In genomic region chr10:71276873-71277272, GRCh38 we compare ENCODE assay signal across 22 cellular contexts.
"Had no signal": no experiment of that assay in that cellular context is flagged by ENCODE, and none has a peak within 500 bp of the region (broad histone marks: within the 10 kb centered on the region; RNA-seq: fewer than 3 reads in every experiment).

No MANE protein-coding gene starts in this region.

- H3K27me3 ChIP-seq: esophagus muscularis mucosa, gastrocnemius medialis, heart right ventricle, ovary, right lobe of liver, testis, transverse colon had no signal

- DNase-seq: cortex of kidney; effector memory CD4-positive, alpha-beta T cell; gastrocnemius medialis; hypothalamus; islet precursor cell; mammary epithelial cell; mucosa of descending colon; naive thymus-derived CD8-positive, alpha-beta T cell; ovary; psoas muscle; retina; right lobe of liver; stimulated activated CD4-positive, alpha-beta T cell treated with anti-CD3 and anti-CD28 coated beads, Interleukin-4, amount 100 ng/mL, for 1 hour; stimulated activated CD8-positive, alpha-beta memory T cell treated with anti-CD3 and anti-CD28 coated beads, Interleukin-4, amount 100 ng/mL, for 48 hours; stimulated activated naive CD8-positive, alpha-beta T cell treated with anti-CD3 and anti-CD28 coated beads, Interleukin-15, Interleukin-2, amounts not matched to agents 100 U/mL and 50 U/mL, for 24 hours; testis; transverse colon had no signal

- H3K9me3 Mint-ChIP-seq: naive thymus-derived CD8-positive, alpha-beta T cell; stimulated activated effector memory CD8-positive, alpha-beta T cell treated with anti-CD3 and anti-CD28 coated beads, Interleukin-12 subunit alpha, Interleukin-12 subunit beta, amount 100 ng/mL, for 72 hours had no signal

- H3K27me3 Mint-ChIP-seq: naive thymus-derived CD8-positive, alpha-beta T cell had no signal

- H3K4me3 ChIP-seq: esophagus muscularis mucosa, gastrocnemius medialis, heart right ventricle, mucosa of descending colon, ovary, psoas muscle, right lobe of liver, testis, transverse colon had no signal

- ATAC-seq: gastrocnemius medialis; heart right ventricle; left lobe of liver; mucosa of descending colon; naive thymus-derived CD8-positive, alpha-beta T cell; right lobe of liver; stimulated activated effector memory CD8-positive, alpha-beta T cell treated with anti-CD3 and anti-CD28 coated beads, Interleukin-12 subunit alpha, Interleukin-12 subunit beta, amount 100 ng/mL, for 72 hours; stimulated activated naive CD8-positive, alpha-beta T cell treated with anti-CD3 and anti-CD28 coated beads, Interleukin-15, Interleukin-2, amounts not matched to agents 100 U/mL and 50 U/mL, for 24 hours had no signal

- H3K27ac ChIP-seq: epithelial cell of prostate, esophagus muscularis mucosa, gastrocnemius medialis, heart right ventricle, ovary, psoas muscle, right lobe of liver, testis, transverse colon had no signal

- H3K4me1 ChIP-seq: gastrocnemius medialis, right lobe of liver, transverse colon had no signal

- H3K4me1 Mint-ChIP-seq: stimulated activated effector memory CD8-positive, alpha-beta T cell treated with anti-CD3 and anti-CD28 coated beads, Interleukin-12 subunit alpha, Interleukin-12 subunit beta, amount 100 ng/mL, for 72 hours had no signal

- H3K36me3 ChIP-seq: gastrocnemius medialis, ovary, right lobe of liver, transverse colon had no signal

- H3K36me3 Mint-ChIP-seq: naive thymus-derived CD8-positive, alpha-beta T cell; stimulated activated effector memory CD8-positive, alpha-beta T cell treated with anti-CD3 and anti-CD28 coated beads, Interleukin-12 subunit alpha, Interleukin-12 subunit beta, amount 100 ng/mL, for 72 hours had no signal

- H3K4me3 Mint-ChIP-seq: naive thymus-derived CD8-positive, alpha-beta T cell; stimulated activated effector memory CD8-positive, alpha-beta T cell treated with anti-CD3 and anti-CD28 coated beads, Interleukin-12 subunit alpha, Interleukin-12 subunit beta, amount 100 ng/mL, for 72 hours had no signal

- H3K27ac Mint-ChIP-seq: naive thymus-derived CD8-positive, alpha-beta T cell; stimulated activated effector memory CD8-positive, alpha-beta T cell treated with anti-CD3 and anti-CD28 coated beads, Interleukin-12 subunit alpha, Interleukin-12 subunit beta, amount 100 ng/mL, for 72 hours had no signal
